In genomic region chr2:9842487-9843228, GRCh38 we compare ENCODE assay signal across 1 cellular context.
TF ChIP-seq lines count a peak whose summit lies in the region.

No MANE protein-coding gene starts in this region.

TF ChIP-seq in K562, 482 proteins besides CTCF, POLR2A, EP300 and RAD21 (continued from another document):
- TF ChIP-seq ZNF232 (CRISPR knock-in tag; IDR thresholded peaks at IDR 0.05): no peak
- no peak for TF ChIP-seq MAFK (IDR thresholded peaks at IDR 0.05; ENCODE audit: low read length)
- TF ChIP-seq ZNF347 (CRISPR knock-in tag; IDR thresholded peaks at IDR 0.05; ENCODE audit: low read depth): no peak
- no peak for TF ChIP-seq CC2D1A (IDR thresholded peaks at IDR 0.05)
- no peak for TF ChIP-seq TARDBP (IDR thresholded peaks at IDR 0.05)
- TF ChIP-seq NONO (IDR thresholded peaks at IDR 0.05; ENCODE audit: low read depth in 2 of 2, low read length in 1 of 2): 0 out of 4 replicates have a peak, but pooled peaks of 1 of the 2 experiments have one; percentile 52
- no peak for TF ChIP-seq ZNF695 (CRISPR knock-in tag; IDR thresholded peaks at IDR 0.05)
- 0 out of 2 replicates have a peak, but pooled peaks have one; percentile 15 for TF ChIP-seq DMBX1 (CRISPR knock-in tag; IDR thresholded peaks at IDR 0.05; ENCODE audit: borderline replicate concordance)
- TF ChIP-seq GTF3C2 (IDR thresholded peaks at IDR 0.05; ENCODE audit: borderline replicate concordance, extremely low read depth, insufficient read length): no peak
- TF ChIP-seq SAFB2 (IDR thresholded peaks at IDR 0.05; ENCODE audit: borderline replicate concordance, low read depth, low read length, severe bottlenecking): no peak
- TF ChIP-seq, protein P1, sequence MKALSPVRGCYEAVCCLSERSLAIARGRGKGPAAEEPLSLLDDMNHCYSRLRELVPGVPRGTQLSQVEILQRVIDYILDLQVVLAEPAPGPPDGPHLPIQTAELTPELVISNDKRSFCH (CRISPR knock-in tag; IDR thresholded peaks at IDR 0.05): no peak
- TF ChIP-seq, protein P1 (tag; IDR thresholded peaks at IDR 0.05): 0 out of 2 replicates have a peak, but pooled peaks have one; percentile 78
- TF ChIP-seq E2F3 (CRISPR knock-in tag; IDR thresholded peaks at IDR 0.05): 0 out of 2 replicates have a peak, but pooled peaks have one; percentile 15
- TF ChIP-seq CBX2 (IDR thresholded peaks at IDR 0.05; ENCODE audit: insufficient read depth, low read length, poor library complexity, severe bottlenecking): no peak
- no peak for TF ChIP-seq OTX1 (CRISPR knock-in tag; IDR thresholded peaks at IDR 0.05)
- no peak for TF ChIP-seq TGIF2 (CRISPR knock-in tag; IDR thresholded peaks at IDR 0.05)
- TF ChIP-seq PKNOX1 (IDR thresholded peaks at IDR 0.05): no peak
- no peak for TF ChIP-seq PATZ1 (CRISPR knock-in tag; IDR thresholded peaks at IDR 0.05; ENCODE audit: borderline replicate concordance)
- TF ChIP-seq SNIP1 (IDR thresholded peaks at IDR 0.05; ENCODE audit: low read depth): no peak
- TF ChIP-seq, protein P2, sequence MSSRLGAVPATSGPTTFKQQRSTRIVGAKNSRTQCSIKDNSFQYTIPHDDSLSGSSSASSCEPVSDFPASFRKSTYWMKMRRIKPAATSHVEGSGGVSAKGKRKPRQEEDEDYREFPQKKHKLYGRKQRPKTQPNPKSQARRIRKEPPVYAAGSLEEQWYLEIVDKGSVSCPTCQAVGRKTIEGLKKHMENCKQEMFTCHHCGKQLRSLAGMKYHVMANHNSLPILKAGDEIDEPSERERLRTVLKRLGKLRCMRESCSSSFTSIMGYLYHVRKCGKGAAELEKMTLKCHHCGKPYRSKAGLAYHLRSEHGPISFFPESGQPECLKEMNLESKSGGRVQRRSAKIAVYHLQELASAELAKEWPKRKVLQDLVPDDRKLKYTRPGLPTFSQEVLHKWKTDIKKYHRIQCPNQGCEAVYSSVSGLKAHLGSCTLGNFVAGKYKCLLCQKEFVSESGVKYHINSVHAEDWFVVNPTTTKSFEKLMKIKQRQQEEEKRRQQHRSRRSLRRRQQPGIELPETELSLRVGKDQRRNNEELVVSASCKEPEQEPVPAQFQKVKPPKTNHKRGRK (tag; IDR thresholded peaks at IDR 0.05): 0 out of 2 replicates have a peak, but pooled peaks have one; percentile 50
- TF ChIP-seq ZNF282 (CRISPR knock-in tag; IDR thresholded peaks at IDR 0.05): no peak
- no peak for TF ChIP-seq ZKSCAN1 (IDR thresholded peaks at IDR 0.05; ENCODE audit: low read depth, low read length)
- no peak for TF ChIP-seq SETDB1 (IDR thresholded peaks at IDR 0.05; ENCODE audit: low read length)
- no peak for TF ChIP-seq CEBPG (CRISPR knock-in tag; IDR thresholded peaks at IDR 0.05)
- TF ChIP-seq CEBPG (tag; conservative IDR thresholded peaks at IDR 0.05 in 1 of 2, IDR thresholded peaks at IDR 0.05 in 1 of 2): no peak
- TF ChIP-seq MED1 (CRISPR knock-in tag; IDR thresholded peaks at IDR 0.05; ENCODE audit: borderline replicate concordance): no peak
- no peak for TF ChIP-seq RBM34 (IDR thresholded peaks at IDR 0.05; ENCODE audit: borderline replicate concordance, insufficient read depth, low read length)
- no peak for TF ChIP-seq MAFF (IDR thresholded peaks at IDR 0.05; ENCODE audit: low read length)
- 0 out of 2 replicates have a peak, but pooled peaks have one; percentile 38 for TF ChIP-seq ZNF76 (CRISPR knock-in tag; IDR thresholded peaks at IDR 0.05; ENCODE audit: borderline replicate concordance)
- TF ChIP-seq GMEB1 (CRISPR knock-in tag; IDR thresholded peaks at IDR 0.05): no peak
- no peak for TF ChIP-seq SNRNP70 (optimal IDR thresholded peaks at IDR 0.05; ENCODE audit: low read depth, low read length)
- no peak for TF ChIP-seq ASH1L (IDR thresholded peaks at IDR 0.05; ENCODE audit: borderline replicate concordance, low read depth, partially characterized antibody)
- TF ChIP-seq HMG20A (CRISPR knock-in tag; conservative IDR thresholded peaks at IDR 0.05): no peak
- 0 out of 2 replicates have a peak, but pooled peaks have one; percentile 23 for TF ChIP-seq SMARCC2 (IDR thresholded peaks at IDR 0.05; ENCODE audit: low read depth)
- TF ChIP-seq, protein P3, sequence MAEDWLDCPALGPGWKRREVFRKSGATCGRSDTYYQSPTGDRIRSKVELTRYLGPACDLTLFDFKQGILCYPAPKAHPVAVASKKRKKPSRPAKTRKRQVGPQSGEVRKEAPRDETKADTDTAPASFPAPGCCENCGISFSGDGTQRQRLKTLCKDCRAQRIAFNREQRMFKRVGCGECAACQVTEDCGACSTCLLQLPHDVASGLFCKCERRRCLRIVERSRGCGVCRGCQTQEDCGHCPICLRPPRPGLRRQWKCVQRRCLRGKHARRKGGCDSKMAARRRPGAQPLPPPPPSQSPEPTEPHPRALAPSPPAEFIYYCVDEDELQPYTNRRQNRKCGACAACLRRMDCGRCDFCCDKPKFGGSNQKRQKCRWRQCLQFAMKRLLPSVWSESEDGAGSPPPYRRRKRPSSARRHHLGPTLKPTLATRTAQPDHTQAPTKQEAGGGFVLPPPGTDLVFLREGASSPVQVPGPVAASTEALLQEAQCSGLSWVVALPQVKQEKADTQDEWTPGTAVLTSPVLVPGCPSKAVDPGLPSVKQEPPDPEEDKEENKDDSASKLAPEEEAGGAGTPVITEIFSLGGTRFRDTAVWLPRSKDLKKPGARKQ (CRISPR knock-in tag; IDR thresholded peaks at IDR 0.05): 0 out of 2 replicates have a peak, but pooled peaks have one; percentile 54
- no peak for TF ChIP-seq KDM5B (IDR thresholded peaks at IDR 0.05; ENCODE audit: insufficient replicate concordance, low read depth, low read length)
- TF ChIP-seq, protein P4, sequence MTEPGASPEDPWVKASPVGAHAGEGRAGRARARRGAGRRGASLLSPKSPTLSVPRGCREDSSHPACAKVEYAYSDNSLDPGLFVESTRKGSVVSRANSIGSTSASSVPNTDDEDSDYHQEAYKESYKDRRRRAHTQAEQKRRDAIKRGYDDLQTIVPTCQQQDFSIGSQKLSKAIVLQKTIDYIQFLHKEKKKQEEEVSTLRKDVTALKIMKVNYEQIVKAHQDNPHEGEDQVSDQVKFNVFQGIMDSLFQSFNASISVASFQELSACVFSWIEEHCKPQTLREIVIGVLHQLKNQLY (CRISPR knock-in tag; conservative IDR thresholded peaks at IDR 0.05): no peak
TF ChIP-seq in K562: peak in this region for 32.
